Comparison of ENCODE assay signal across 37 cellular contexts in the genomic region with DNA sequence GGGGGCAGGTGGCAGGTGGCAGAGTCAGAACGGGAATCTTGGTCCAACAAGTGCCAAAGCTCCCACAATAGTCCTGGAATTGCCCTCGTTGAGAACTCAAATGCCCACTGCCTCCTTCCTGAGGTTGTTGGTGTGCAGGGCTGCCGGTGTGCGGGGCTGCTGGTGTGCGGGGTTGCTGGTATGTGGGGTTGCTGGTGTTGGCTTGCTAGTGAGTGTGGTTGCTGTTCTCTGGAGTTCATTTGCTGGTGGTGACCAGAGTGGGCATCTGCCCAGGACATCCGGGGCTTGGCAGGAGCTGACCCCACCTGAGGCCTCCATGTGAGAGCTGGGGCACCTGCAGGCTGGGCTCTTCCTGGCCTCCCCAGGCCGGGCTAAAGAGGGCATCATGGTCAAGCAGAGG. TPM values are rescaled to one million over a fixed set of nuclear protein-coding genes. Genes with fewer than 3 reads are reported as not detected.
"Had no signal": no experiment of that assay in that cellular context is flagged by ENCODE, and none has a peak within 500 bp of the region (broad histone marks: within the 10 kb centered on the region; RNA-seq: fewer than 3 reads in every experiment).

No MANE protein-coding gene starts in this region.

- H3K36me3 ChIP-seq: adrenal gland, esophagus muscularis mucosa, gastrocnemius medialis had no signal

- H3K9me3 ChIP-seq: adrenal gland, body of pancreas, gastrocnemius medialis had no signal

- H3K4me3 ChIP-seq: adrenal gland, body of pancreas, esophagus muscularis mucosa, gastrocnemius medialis had no signal

- H3K4me1 Mint-ChIP-seq: activated CD4-positive, alpha-beta T cell treated with anti-CD3 and anti-CD28 coated beads, Interleukin-2, amount 10 ng/mL, durations not matched to agents 24 days and 14 days; activated CD8-positive, alpha-beta memory T cell treated with anti-CD3 and anti-CD28 coated beads, Interleukin-2, amount 10 ng/mL, durations not matched to agents 7 days and 5 days; activated naive CD4-positive, alpha-beta T cell treated with anti-CD3 and anti-CD28 coated beads, Interleukin-2, amount 50 U/mL, for 24 hours; activated naive CD8-positive, alpha-beta T cell treated with anti-CD3 and anti-CD28 coated beads for 36 hours; activated naive CD8-positive, alpha-beta T cell treated with anti-CD3 and anti-CD28 coated beads, Interleukin-2, amount 50 U/mL, for 24 hours had no signal

- ATAC-seq: activated CD8-positive, alpha-beta memory T cell treated with anti-CD3 and anti-CD28 coated beads, Interleukin-2, amount 10 ng/mL, durations not matched to agents 7 days and 5 days; activated CD8-positive, alpha-beta T cell treated with anti-CD3 and anti-CD28 coated beads, Interleukin-2, amount 10 ng/mL, durations not matched to agents 7 days and 5 days; activated naive CD8-positive, alpha-beta T cell treated with anti-CD3 and anti-CD28 coated beads, Interleukin-2, amount 50 U/mL, for 24 hours; body of pancreas; effector memory CD8-positive, alpha-beta T cell; foreskin keratinocyte; gastrocnemius medialis; T-helper 17 cell; WTC11 had no signal

- DNase-seq: activated CD4-positive, alpha-beta memory T cell treated with anti-CD3 and anti-CD28 coated beads for 36 hours; activated CD4-positive, alpha-beta T cell treated with anti-CD3 and anti-CD28 coated beads for 1 hour; activated CD4-positive, alpha-beta T cell treated with anti-CD3 and anti-CD28 coated beads, Interleukin-2, amount 10 ng/mL, durations not matched to agents 24 days and 14 days; activated CD8-positive, alpha-beta memory T cell treated with anti-CD3 and anti-CD28 coated beads, Interleukin-2, amount 10 ng/mL, durations not matched to agents 7 days and 5 days; activated CD8-positive, alpha-beta memory T cell treated with anti-CD3 and anti-CD28 coated beads, Interleukin-2, amount 50 U/mL, for 4 hours; activated CD8-positive, alpha-beta T cell treated with anti-CD3 and anti-CD28 coated beads, Interleukin-2, amount 10 ng/mL, durations not matched to agents 7 days and 5 days; activated effector memory CD4-positive, alpha-beta T cell treated with anti-CD3 and anti-CD28 coated beads, Interleukin-2, amount 50 U/mL, for 16 hours; activated naive CD4-positive, alpha-beta T cell treated with anti-CD3 and anti-CD28 coated beads for 36 hours; activated naive CD8-positive, alpha-beta T cell treated with anti-CD3 and anti-CD28 coated beads for 36 hours; activated naive CD8-positive, alpha-beta T cell treated with anti-CD3 and anti-CD28 coated beads, Interleukin-2, amount 50 U/mL, for 24 hours; activated T-cell treated with anti-CD3 and anti-CD28 coated beads, Interleukin-2, amount 50 U/mL, for 1 hour; activated T-cell treated with anti-CD3 and anti-CD28 coated beads, Interleukin-2, amount 50 U/mL, for 48 hours; adrenal gland; amygdala; body of pancreas; caudate nucleus; cortex of kidney; dermis blood vessel endothelial cell; effector CD4-positive, alpha-beta T cell; effector memory CD8-positive, alpha-beta T cell; erythroblast; foreskin keratinocyte; gastrocnemius medialis; glutamatergic neuron; T-helper 1 cell; T-helper 17 cell; T1000 had no signal

- H3K27ac ChIP-seq: adrenal gland, body of pancreas, esophagus muscularis mucosa, foreskin keratinocyte, gastrocnemius medialis had no signal

- H3K4me1 ChIP-seq: adrenal gland, body of pancreas, esophagus muscularis mucosa, foreskin keratinocyte, gastrocnemius medialis had no signal

- H3K4me3 Mint-ChIP-seq: activated CD4-positive, alpha-beta memory T cell treated with anti-CD3 and anti-CD28 coated beads for 36 hours; activated CD4-positive, alpha-beta T cell treated with anti-CD3 and anti-CD28 coated beads, Interleukin-2, amount 10 ng/mL, durations not matched to agents 24 days and 14 days; activated CD8-positive, alpha-beta memory T cell treated with anti-CD3 and anti-CD28 coated beads, Interleukin-2, amount 10 ng/mL, durations not matched to agents 7 days and 5 days; activated CD8-positive, alpha-beta T cell treated with anti-CD3 and anti-CD28 coated beads, Interleukin-2, amount 10 ng/mL, durations not matched to agents 7 days and 5 days; activated naive CD4-positive, alpha-beta T cell treated with anti-CD3 and anti-CD28 coated beads for 36 hours; activated naive CD4-positive, alpha-beta T cell treated with anti-CD3 and anti-CD28 coated beads, Interleukin-2, amount 50 U/mL, for 24 hours; activated naive CD8-positive, alpha-beta T cell treated with anti-CD3 and anti-CD28 coated beads for 36 hours; activated naive CD8-positive, alpha-beta T cell treated with anti-CD3 and anti-CD28 coated beads, Interleukin-2, amount 50 U/mL, for 24 hours; activated T-helper 1 cell treated with anti-CD3 and anti-CD28 coated beads, Interleukin-12 subunit alpha, Interleukin-12 subunit beta, Interleukin-2, Interleukin-4 antibody, amounts not matched to agents 30 ng/mL and 10 ng/mL and 1 ng/mL, durations not matched to agents 14 hours and 24 hours and 36 hours; effector memory CD8-positive, alpha-beta T cell; T-helper 17 cell; T-helper 2 cell treated with Interferon-gamma antibody and Interleukin-4, amounts not matched to agents 5 μg/mL and 100 μg/mL, for 36 hours; WTC11 had no signal

- H3K27ac Mint-ChIP-seq: activated CD4-positive, alpha-beta memory T cell treated with anti-CD3 and anti-CD28 coated beads for 36 hours; activated CD4-positive, alpha-beta T cell treated with anti-CD3 and anti-CD28 coated beads, Interleukin-2, amount 10 ng/mL, durations not matched to agents 24 days and 14 days; activated CD8-positive, alpha-beta memory T cell treated with anti-CD3 and anti-CD28 coated beads, Interleukin-2, amount 10 ng/mL, durations not matched to agents 7 days and 5 days; activated CD8-positive, alpha-beta T cell treated with anti-CD3 and anti-CD28 coated beads, Interleukin-2, amount 10 ng/mL, durations not matched to agents 7 days and 5 days; activated naive CD4-positive, alpha-beta T cell treated with anti-CD3 and anti-CD28 coated beads for 36 hours; activated naive CD4-positive, alpha-beta T cell treated with anti-CD3 and anti-CD28 coated beads, Interleukin-2, amount 50 U/mL, for 24 hours; activated naive CD8-positive, alpha-beta T cell treated with anti-CD3 and anti-CD28 coated beads for 36 hours; activated naive CD8-positive, alpha-beta T cell treated with anti-CD3 and anti-CD28 coated beads, Interleukin-2, amount 50 U/mL, for 24 hours; activated T-helper 1 cell treated with anti-CD3 and anti-CD28 coated beads, Interleukin-12 subunit alpha, Interleukin-12 subunit beta, Interleukin-2, Interleukin-4 antibody, amounts not matched to agents 30 ng/mL and 10 ng/mL and 1 ng/mL, durations not matched to agents 14 hours and 24 hours and 36 hours; activated T-helper 2 cell treated with anti-CD3 and anti-CD28 coated beads, Interferon-gamma antibody, Interleukin-2, Interleukin-4, amounts not matched to agents 10 μg/mL and 5 μg/mL and 100 μg/mL, durations not matched to agents 14 hours and 24 hours and 36 hours; effector memory CD8-positive, alpha-beta T cell; T-helper 17 cell; T-helper 2 cell treated with Interferon-gamma antibody and Interleukin-4, amounts not matched to agents 5 μg/mL and 100 μg/mL, for 36 hours; WTC11 had no signal

- H3K9me3 Mint-ChIP-seq: activated CD4-positive, alpha-beta memory T cell treated with anti-CD3 and anti-CD28 coated beads for 36 hours; activated CD4-positive, alpha-beta T cell treated with anti-CD3 and anti-CD28 coated beads, Interleukin-2, amount 10 ng/mL, durations not matched to agents 24 days and 14 days; activated naive CD4-positive, alpha-beta T cell treated with anti-CD3 and anti-CD28 coated beads for 36 hours; activated naive CD4-positive, alpha-beta T cell treated with anti-CD3 and anti-CD28 coated beads, Interleukin-2, amount 50 U/mL, for 24 hours; activated naive CD8-positive, alpha-beta T cell treated with anti-CD3 and anti-CD28 coated beads for 36 hours; activated naive CD8-positive, alpha-beta T cell treated with anti-CD3 and anti-CD28 coated beads, Interleukin-2, amount 50 U/mL, for 24 hours; activated T-helper 1 cell treated with anti-CD3 and anti-CD28 coated beads, Interleukin-12 subunit alpha, Interleukin-12 subunit beta, Interleukin-2, Interleukin-4 antibody, amounts not matched to agents 30 ng/mL and 10 ng/mL and 1 ng/mL, durations not matched to agents 14 hours and 24 hours and 36 hours; activated T-helper 2 cell treated with anti-CD3 and anti-CD28 coated beads, Interferon-gamma antibody, Interleukin-2, Interleukin-4, amounts not matched to agents 10 μg/mL and 5 μg/mL and 100 μg/mL, durations not matched to agents 14 hours and 24 hours and 36 hours; effector memory CD8-positive, alpha-beta T cell; T-helper 2 cell treated with Interferon-gamma antibody and Interleukin-4, amounts not matched to agents 5 μg/mL and 100 μg/mL, for 36 hours; WTC11 had no signal

- H3K36me3 Mint-ChIP-seq: activated CD4-positive, alpha-beta memory T cell treated with anti-CD3 and anti-CD28 coated beads for 36 hours; activated CD8-positive, alpha-beta memory T cell treated with anti-CD3 and anti-CD28 coated beads, Interleukin-2, amount 10 ng/mL, durations not matched to agents 7 days and 5 days; activated naive CD4-positive, alpha-beta T cell treated with anti-CD3 and anti-CD28 coated beads, Interleukin-2, amount 50 U/mL, for 24 hours; activated naive CD8-positive, alpha-beta T cell treated with anti-CD3 and anti-CD28 coated beads for 36 hours; WTC11 had no signal

- FAIRE-seq: colon had no signal

- H3K27me3 Mint-ChIP-seq: activated CD4-positive, alpha-beta T cell treated with anti-CD3 and anti-CD28 coated beads, Interleukin-2, amount 10 ng/mL, durations not matched to agents 24 days and 14 days; activated naive CD8-positive, alpha-beta T cell treated with anti-CD3 and anti-CD28 coated beads for 36 hours had no signal

RNA-seq across cellular contexts. Expression of gene MPPED1, which starts 14.0 kb away (rescaled TPM):
- total RNA-seq: activated CD4-positive, alpha-beta memory T cell treated with anti-CD3 and anti-CD28 coated beads for 36 hours; activated CD4-positive, alpha-beta T cell treated with anti-CD3 and anti-CD28 coated beads, Interleukin-2, amount 10 ng/mL, durations not matched to agents 24 days and 14 days; activated CD8-positive, alpha-beta memory T cell treated with anti-CD3 and anti-CD28 coated beads for 36 hours; activated CD8-positive, alpha-beta memory T cell treated with anti-CD3 and anti-CD28 coated beads, Interleukin-2, amount 10 ng/mL, durations not matched to agents 7 days and 5 days; activated CD8-positive, alpha-beta T cell treated with anti-CD3 and anti-CD28 coated beads, Interleukin-2, amount 10 ng/mL, durations not matched to agents 7 days and 5 days; activated naive CD4-positive, alpha-beta T cell treated with anti-CD3 and anti-CD28 coated beads for 36 hours; activated naive CD8-positive, alpha-beta T cell treated with anti-CD3 and anti-CD28 coated beads for 36 hours; activated T-helper 1 cell treated with anti-CD3 and anti-CD28 coated beads, Interleukin-12 subunit alpha, Interleukin-12 subunit beta, Interleukin-2, Interleukin-4 antibody, amounts not matched to agents 30 ng/mL and 10 ng/mL and 1 ng/mL, durations not matched to agents 14 hours and 24 hours and 36 hours; activated T-helper 2 cell treated with anti-CD3 and anti-CD28 coated beads, Interferon-gamma antibody, Interleukin-2, Interleukin-4, amounts not matched to agents 10 μg/mL and 5 μg/mL and 100 μg/mL, durations not matched to agents 14 hours and 24 hours and 36 hours; aorta; body of pancreas; chondrocyte; dermis blood vessel endothelial cell; esophagus muscularis mucosa; foreskin keratinocyte; gastrocnemius medialis; T-helper 17 cell had no signal
- polyA plus RNA-seq: aorta, foreskin keratinocyte had no signal

RNA-seq across cellular contexts. Expression of gene SCUBE1, which starts 54.6 kb away (rescaled TPM):
- total RNA-seq: activated CD4-positive, alpha-beta memory T cell treated with anti-CD3 and anti-CD28 coated beads for 36 hours; activated CD4-positive, alpha-beta T cell treated with anti-CD3 and anti-CD28 coated beads, Interleukin-2, amount 10 ng/mL, durations not matched to agents 24 days and 14 days; activated naive CD4-positive, alpha-beta T cell treated with anti-CD3 and anti-CD28 coated beads for 36 hours; activated T-helper 1 cell treated with anti-CD3 and anti-CD28 coated beads, Interleukin-12 subunit alpha, Interleukin-12 subunit beta, Interleukin-2, Interleukin-4 antibody, amounts not matched to agents 30 ng/mL and 10 ng/mL and 1 ng/mL, durations not matched to agents 14 hours and 24 hours and 36 hours; activated T-helper 2 cell treated with anti-CD3 and anti-CD28 coated beads, Interferon-gamma antibody, Interleukin-2, Interleukin-4, amounts not matched to agents 10 μg/mL and 5 μg/mL and 100 μg/mL, durations not matched to agents 14 hours and 24 hours and 36 hours; dermis blood vessel endothelial cell; foreskin keratinocyte; T-helper 17 cell had no signal
- polyA plus RNA-seq: foreskin keratinocyte had no signal
